In the genomic region with DNA sequence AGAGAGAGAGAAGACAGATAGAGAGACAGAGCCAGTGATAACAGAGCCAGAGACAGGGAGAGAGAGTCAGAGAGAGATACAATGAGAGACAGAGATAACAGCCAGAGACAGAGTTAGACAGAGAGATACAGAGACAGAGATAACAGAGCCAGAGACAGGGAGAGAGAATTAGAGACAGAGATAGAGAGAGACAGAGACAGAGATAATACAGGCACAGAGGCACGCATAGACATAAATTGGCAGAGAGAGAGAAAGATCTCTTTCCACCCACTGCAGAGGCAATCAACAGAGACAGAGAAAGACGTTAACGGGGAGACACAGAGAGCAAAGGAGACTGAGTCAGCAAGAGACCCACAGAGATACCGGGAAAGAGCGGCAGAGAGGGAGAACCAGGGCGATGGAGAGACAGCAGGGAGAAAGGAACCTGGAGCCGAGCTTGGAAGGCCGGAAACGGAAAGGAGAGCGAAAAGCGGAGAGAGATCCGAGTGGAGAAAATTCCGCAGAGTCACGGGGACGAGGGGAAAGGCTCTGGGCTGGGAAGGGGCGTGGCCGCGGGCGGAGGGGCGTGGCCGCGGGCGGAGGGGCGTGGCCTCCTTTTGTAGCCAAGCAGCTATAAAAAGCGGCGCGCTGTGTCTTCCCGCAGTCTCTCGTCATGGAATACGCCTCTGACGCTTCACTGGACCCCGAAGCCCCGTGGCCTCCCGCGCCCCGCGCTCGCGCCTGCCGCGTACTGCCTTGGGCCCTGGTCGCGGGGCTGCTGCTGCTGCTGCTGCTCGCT, we compare ENCODE assay signal across 8 cellular contexts. TPM values are rescaled to one million over a fixed set of nuclear protein-coding genes. Genes with fewer than 3 reads are reported as not detected.
DNase-seq lines count a peak whose midpoint lies in the region; ATAC-seq and TF ChIP-seq lines count a peak whose summit lies in the region.

A gene with protein sequence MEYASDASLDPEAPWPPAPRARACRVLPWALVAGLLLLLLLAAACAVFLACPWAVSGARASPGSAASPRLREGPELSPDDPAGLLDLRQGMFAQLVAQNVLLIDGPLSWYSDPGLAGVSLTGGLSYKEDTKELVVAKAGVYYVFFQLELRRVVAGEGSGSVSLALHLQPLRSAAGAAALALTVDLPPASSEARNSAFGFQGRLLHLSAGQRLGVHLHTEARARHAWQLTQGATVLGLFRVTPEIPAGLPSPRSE (plus strand): TSS at position 642 of the 778 bp plus-strand sequence. CDS start 11 bp downstream, at position 653.

- peak within 1 kb of the TSS; percentile 75 for H3K4me3 ChIP-seq in choroid plexus epithelial cell (ENCODE audit: low read depth, low read length)

- intact Hi-C loops in left colon (cut with DNase I, micrococcal nuclease) = no loop called here

- DNase-seq in ELR (ENCODE audit: low read depth) = peak; percentile 87
- DNase-seq in NCI-H2227 (lab: John Stamatoyannopoulos, UW; ENCODE audit: unreplicated experiment) = peak; percentile 69
- DNase-seq in activated CD4-positive, alpha-beta T cell treated with anti-CD3 and anti-CD28 coated beads for 48 hours = peak; percentile 88
- peak; percentile 83 for DNase-seq in choroid plexus epithelial cell (ENCODE audit: low read depth)
- DNase-seq in left colon = peak; percentile 87 to 92
- peak; percentile 61 to 85 (median 76) for DNase-seq in stimulated activated CD4-positive, alpha-beta T cell treated with anti-CD3 and anti-CD28 coated beads, Interleukin-1b, Interleukin-23, amount 100 ng/mL, for 24 hours (ENCODE audit: low read depth in 4 of 4, low spot score in 1 of 4)

- peak; percentile 43 for ATAC-seq in HG02678 (IDR thresholded peaks at IDR 0.05; ENCODE audit: unreplicated experiment)
- peak; percentile 95 for ATAC-seq in left colon
- ATAC-seq in HG03469 (IDR thresholded peaks at IDR 0.05; ENCODE audit: unreplicated experiment) = no peak

- TF ChIP-seq CTCF in choroid plexus epithelial cell (conservative IDR thresholded peaks at IDR 0.05; ENCODE audit: low read depth, low read length) = no peak

RNA-seq across cellular contexts. Expression of the gene that starts here (rescaled TPM):
- 1 to 10 TPM; 1.6 to 2.7 TPM for total RNA-seq in left colon
